9 cellular contexts compared by ENCODE assay signal in genomic region chr5:32170303-32171170, GRCh38. TPM values are rescaled to one million over a fixed set of nuclear protein-coding genes. Genes with fewer than 3 reads are reported as not detected.
A peak's percentile ranks its signal among the peaks of the same experiment; 100 is the strongest.
DNase-seq lines count a peak whose midpoint lies in the region; ATAC-seq, FAIRE-seq and TF ChIP-seq lines count a peak whose summit lies in the region.
"Had no signal": no experiment of that assay in that cellular context is flagged by ENCODE, and none has a peak within 500 bp of the region (broad histone marks: within the 10 kb centered on the region; RNA-seq: fewer than 3 reads in every experiment).

No MANE protein-coding gene starts in this region.

- TF ChIP-seq CTCF in CD8-positive, alpha-beta T cell (IDR thresholded peaks at IDR 0.05) = no peak
- TF ChIP-seq CTCF in bronchial epithelial cell (IDR thresholded peaks at IDR 0.05; ENCODE audit: insufficient read depth, low read length, severe bottlenecking) = no peak
- TF ChIP-seq CTCF in neural crest cell (conservative IDR thresholded peaks at IDR 0.05) = no peak
- TF ChIP-seq CTCF in pancreas (IDR thresholded peaks at IDR 0.05) = no peak

- intact Hi-C loops in CD8-positive, alpha-beta T cell (cut with DNase I, micrococcal nuclease) = loop anchor here (2.0 to 10.0 kb wide), 7 partner anchors 33 to 638 kb away; partner anchors contain the start of genes C5orf22 (in 1 of the 2), DROSHA (in 1 of the 2), MTMR12 (in 1 of the 2) and SUB1 (in 1 of the 2)
- intact Hi-C loops in pancreas (cut with DNase I) = no loop called here

- H3K9me3 ChIP-seq in CD8-positive, alpha-beta T cell (ENCODE audit: low read length) = no peaks in the 10 kb centered on the region
- no peaks in the 10 kb centered on the region for H3K9me3 ChIP-seq in pancreas

- H3K4me3 Mint-ChIP-seq in CD8-positive, alpha-beta T cell = peak overlapping the region; percentile 38
- peak overlapping the region; percentile 70 for H3K4me3 Mint-ChIP-seq in neural crest cell

- ATAC-seq in CD8-positive, alpha-beta T cell = no peak
- ATAC-seq in pancreas = no peak

- H3K27me3 Mint-ChIP-seq in CD8-positive, alpha-beta T cell (ENCODE audit: low read depth) = no peaks in the 10 kb centered on the region
- H3K27me3 Mint-ChIP-seq in neural crest cell (ENCODE audit: low read depth) = no peaks in the 10 kb centered on the region

- no peaks in the 10 kb centered on the region for H3K9me3 Mint-ChIP-seq in CD8-positive, alpha-beta T cell
- no peaks in the 10 kb centered on the region for H3K9me3 Mint-ChIP-seq in neural crest cell

- CTCF ChIA-PET in CD8-positive, alpha-beta T cell (lab: Charles Lee) = interaction anchor here (0.6 kb wide), 1 partner anchor 8 kb away, joined by 4 read pairs; no protein-coding TSS in a partner anchor

- no peak overlapping the region for H3K4me3 ChIP-seq in CD8-positive, alpha-beta T cell (ENCODE audit: low read depth, low read length)
- no peak overlapping the region for H3K4me3 ChIP-seq in bronchial epithelial cell (ENCODE audit: low read depth, low read length)
- no peak overlapping the region for H3K4me3 ChIP-seq in pancreas

- FAIRE-seq in bronchial epithelial cell (lab: Jason Lieb, UNC) = no peak
- no peak for FAIRE-seq in pancreas (lab: Jason Lieb, UNC)

- H3K4me1 Mint-ChIP-seq in CD8-positive, alpha-beta T cell (ENCODE audit: low read depth) = peaks cover 55% of the 10 kb centered on the region
- H3K4me1 Mint-ChIP-seq in neural crest cell = peaks cover 35% of the 10 kb centered on the region

- H3K27ac ChIP-seq in CD8-positive, alpha-beta T cell (ENCODE audit: low read depth, low read length) = no peak overlapping the region
- H3K27ac ChIP-seq in pancreas = no peak overlapping the region

- POLR2A ChIA-PET in CD8-positive, alpha-beta T cell (lab: Charles Lee) = interaction anchor here (0.6 kb wide), 1 partner anchor 356 kb away, joined by 3 read pairs; no protein-coding TSS in a partner anchor

- no peak for DNase-seq in CD8-positive, alpha-beta T cell
- DNase-seq in NCI-H1694 treated with DMSO at 0.1 percent for 48 hours (lab: John Stamatoyannopoulos, UW) = peak; percentile 57
- DNase-seq in bronchial epithelial cell (ENCODE audit: low read depth) = peak; percentile 30
- DNase-seq in neural crest cell (ENCODE audit: low read depth, low spot score) = no peak
- no peak for DNase-seq in KG1 (lab: John Stamatoyannopoulos, UW)
- no peak for DNase-seq in pancreas
- no peak for DNase-seq in occipital lobe (lab: John Stamatoyannopoulos, UW)
- no peak for DNase-seq in SHP77 (lab: John Stamatoyannopoulos, UW)
- DNase-seq: anterior cingulate cortex had no signal

- H3K36me3 Mint-ChIP-seq in CD8-positive, alpha-beta T cell = peaks cover 63% of the 10 kb centered on the region
- H3K36me3 Mint-ChIP-seq in neural crest cell (ENCODE audit: low read depth) = peaks cover 22% of the 10 kb centered on the region

- peaks cover 24% of the 10 kb centered on the region for H3K4me1 ChIP-seq in CD8-positive, alpha-beta T cell (ENCODE audit: insufficient read depth, low read length)
- H3K4me1 ChIP-seq in pancreas = peaks cover 21 to 57% (median 28%) of the 10 kb centered on the region in 3 donors

- no peaks in the 10 kb centered on the region for H3K27me3 ChIP-seq in CD8-positive, alpha-beta T cell (ENCODE audit: insufficient read depth, low read length)
- no peaks in the 10 kb centered on the region for H3K27me3 ChIP-seq in bronchial epithelial cell (ENCODE audit: control insufficient read depth, insufficient read depth, low read length)
- no peaks in the 10 kb centered on the region for H3K27me3 ChIP-seq in pancreas

- WGBS in pancreas, 2 donors = 65 to 80% methylated on average over 5 of the region's 5 CpGs

- H3K27ac Mint-ChIP-seq in CD8-positive, alpha-beta T cell = no peak overlapping the region
- H3K27ac Mint-ChIP-seq in neural crest cell (ENCODE audit: unreplicated experiment) = no peak overlapping the region

- H3K36me3 ChIP-seq in CD8-positive, alpha-beta T cell (ENCODE audit: insufficient read depth, low read length) = peaks cover 18% of the 10 kb centered on the region
- H3K36me3 ChIP-seq in bronchial epithelial cell (ENCODE audit: control insufficient read depth, insufficient read depth, low read length) = peaks cover 8% of the 10 kb centered on the region
- H3K36me3 ChIP-seq in pancreas = peaks cover 0 to 20% (median 0%) of the 10 kb centered on the region in 3 donors

RNA-seq across cellular contexts. Expression of gene GOLPH3, which starts 3.6 kb away (rescaled TPM):
- total RNA-seq in CD8-positive, alpha-beta T cell = 10 to 100 TPM; 48.3 to 51.2 TPM
- total RNA-seq in bronchial epithelial cell = 68.4 and 83.7 TPM in 2 replicates
- 61.7 and 62.9 TPM in 2 replicates for total RNA-seq in neural crest cell
- 10 to 100 TPM; 44.6 to 67.0 (median 50.1) TPM for total RNA-seq in pancreas
- 10 to 100 TPM; 19.9 to 44.5 TPM for polyA plus RNA-seq in pancreas
- total RNA-seq in occipital lobe = 69.7 TPM

Comparison
In these comparisons a context has a peak if more than half of its experiments do, and no peak if none do; other contexts are left out.
1. DNase-seq: peak in NCI-H1694 treated with DMSO at 0.1 percent for 48 hours (single experiment) and bronchial epithelial cell (single experiment); none in CD8-positive, alpha-beta T cell (0 of 7), neural crest cell (single experiment), KG1 (single experiment), pancreas (0 of 6), occipital lobe (single experiment) and SHP77 (0 of 2).
2. intact Hi-C loops: an anchor here in CD8-positive, alpha-beta T cell (2.0 to 10.0 kb wide); none called in pancreas.